Comparison of ENCODE assay signal across 8 cellular contexts in genomic region chr1:42936309-42937078, GRCh38. TPM values are rescaled to one million over a fixed set of nuclear protein-coding genes. Genes with fewer than 3 reads are reported as not detected.
DNase-seq lines count a peak whose midpoint lies in the region; ATAC-seq and TF ChIP-seq lines count a peak whose summit lies in the region.

No MANE protein-coding gene starts in this region.

- H3K27me3 Mint-ChIP-seq in HFFc6 (ENCODE audit: insufficient read depth), result peaks cover 10% of the 10 kb centered on the region

- H2AFZ ChIP-seq in SU-DHL-6 (ENCODE audit: low read depth, low read length, severe bottlenecking), result no peak overlapping the region

- peaks cover 51% of the 10 kb centered on the region for H3F3A ChIP-seq in SU-DHL-6 (ENCODE audit: insufficient read depth)

- H3K27ac ChIP-seq in SU-DHL-6 (ENCODE audit: low read depth, low read length), result peak overlapping the region; percentile 98
- H3K27ac ChIP-seq in dorsolateral prefrontal cortex, result peak overlapping the region in 46 of 59 donors; percentile 2 to 88 (median 46)

- H3K4me1 Mint-ChIP-seq in HFFc6 (ENCODE audit: low read depth), result peaks cover 74% of the 10 kb centered on the region

- no peak for ATAC-seq in GM18505 (IDR thresholded peaks at IDR 0.05; ENCODE audit: unreplicated experiment)

- peak; percentile 72 for DNase-seq in HFFc6
- peak in 4 of 10 donors; percentile 2 to 33 (median 23) for DNase-seq in dorsolateral prefrontal cortex
- DNase-seq in posterior vena cava (ENCODE audit: low spot score), result peak; percentile 81
- no peak for DNase-seq in H7
- no peak for DNase-seq in superior temporal gyrus (ENCODE audit: extremely low spot score)
- DNase-seq in DMS 273 treated with DMSO at 0.1 percent for 48 hours (lab: John Stamatoyannopoulos, UW), result no peak

- H3K9me2 ChIP-seq in SU-DHL-6 (replicated peaks; ENCODE audit: insufficient read depth, low read length), result no peaks in the 10 kb centered on the region

- peak overlapping the region; percentile 46 for H3K9ac ChIP-seq in SU-DHL-6 (ENCODE audit: low read length)

- TF ChIP-seq CTCF in HFFc6 (IDR thresholded peaks at IDR 0.05) (no peak), SU-DHL-6 (IDR thresholded peaks at IDR 0.05; ENCODE audit: insufficient read depth, low read length, poor library complexity, severe bottlenecking) (no peak), dorsolateral prefrontal cortex (IDR thresholded peaks at IDR 0.05 in 54 of 56, conservative IDR thresholded peaks at IDR 0.05 in 2 of 56; ENCODE audit: low read depth in 1 of 56, partially characterized antibody in 56 of 56) (no peak)

- TF ChIP-seq POLR2A in GM18505 (IDR thresholded peaks at IDR 0.05; ENCODE audit: borderline replicate concordance, extremely low read depth, insufficient read depth, insufficient read length), result no peak

- H3K36me3 Mint-ChIP-seq in HFFc6 (ENCODE audit: low read depth), result peaks cover 42% of the 10 kb centered on the region

- H3K27ac Mint-ChIP-seq in HFFc6, result peak overlapping the region; percentile 95

- intact Hi-C loops in dorsolateral prefrontal cortex (cut with DNase I) (no loop called here), posterior vena cava (cut with DNase I) (no loop called here)

- H3K27me3 ChIP-seq in SU-DHL-6 (ENCODE audit: low read length) (no peaks in the 10 kb centered on the region), dorsolateral prefrontal cortex (no peaks in the 10 kb centered on the region), H7 (ENCODE audit: control insufficient read depth, insufficient read depth, low read length) (no peaks in the 10 kb centered on the region)

- no peaks in the 10 kb centered on the region for H4K20me1 ChIP-seq in SU-DHL-6 (ENCODE audit: low read depth, low read length)

- H3K9me3 ChIP-seq in SU-DHL-6 (ENCODE audit: insufficient read depth, low read length), result no peaks in the 10 kb centered on the region

- peak overlapping the region; percentile 39 for H3K4me3 Mint-ChIP-seq in HFFc6

- H3K9me3 Mint-ChIP-seq in HFFc6, result no peaks in the 10 kb centered on the region

- H3K4me2 ChIP-seq in SU-DHL-6 (ENCODE audit: low read depth, low read length, poor library complexity, severe bottlenecking), result peak overlapping the region; percentile 51

- H3K36me3 ChIP-seq in SU-DHL-6 (ENCODE audit: low read length) (no peaks in the 10 kb centered on the region), H7 (replicated peaks; ENCODE audit: control insufficient read depth, insufficient read depth, low read length) (peaks cover 58% of the 10 kb centered on the region)

- peaks cover 29% of the 10 kb centered on the region for H3K79me2 ChIP-seq in SU-DHL-6 (ENCODE audit: insufficient read depth, low read length)

- H3K4me3 ChIP-seq in SU-DHL-6 (ENCODE audit: insufficient read depth, low read length, poor library complexity, severe bottlenecking), result no peak overlapping the region
- H3K4me3 ChIP-seq in dorsolateral prefrontal cortex, result peak overlapping the region in 2 of 59 donors; percentile 16 to 23
- no peak overlapping the region for H3K4me3 ChIP-seq in H7 (ENCODE audit: insufficient read depth, low read depth, low read length)

RNA-seq across cellular contexts. Expression of gene SLC2A1, which starts 22.2 kb away (rescaled TPM):
- total RNA-seq in HFFc6 (2021; fragmentation: NEBNext Ultra II Directional; extraction: Animal tissue kit (Norgen Biotek cat#: 25700)), result 100 to 1,000 TPM in 4 of 6 experiments, 10 to 100 TPM in 2; 89.7 to 174 (median 105) TPM
- total RNA-seq in dorsolateral prefrontal cortex, result 100 to 1,000 TPM in 67 of 120 experiments, 10 to 100 TPM in 53; 36.8 to 290 (median 105) TPM
- 10 to 100 TPM; 13.0 to 17.7 TPM for total RNA-seq in posterior vena cava
- 90.9 and 93.7 TPM in 2 replicates for total RNA-seq in H7 (2014; rRNA removed; shearing (Covaris generic))

Comparison
In these comparisons a context has a peak if more than half of its experiments do, and no peak if none do; other contexts are left out.
1. DNase-seq: peak in HFFc6 (single experiment) and posterior vena cava (single experiment); none in H7 (single experiment), superior temporal gyrus (single experiment) and DMS 273 treated with DMSO at 0.1 percent for 48 hours (single experiment).